1 cellular context compared by ENCODE assay signal in genomic region chr10:45789991-45790390, GRCh38.
A peak's percentile ranks its signal among the peaks of the same experiment; 100 is the strongest.
DNase-seq lines count a peak whose midpoint lies in the region; ATAC-seq lines count a peak whose summit lies in the region.
"Not testable (repeated sequence)": the region's sequence is repeated elsewhere in the genome, so short reads cannot be mapped to it uniquely, and the experiment has no call there.

No MANE protein-coding gene starts in this region.

- not testable (repeated sequence) for DNase-seq in stimulated activated naive B cell treated with anti-CD40 and anti-IgM and Interleukin-4, amounts not matched to agents 10 μg/mL and 1 μg/mL and 100 μg/mL, for 72 hours

- H3K4me3 Mint-ChIP-seq in stimulated activated naive B cell treated with anti-CD40 and anti-IgM and Interleukin-4, amounts not matched to agents 10 μg/mL and 1 μg/mL and 100 μg/mL, for 72 hours: not testable (repeated sequence)

- H3K36me3 Mint-ChIP-seq in stimulated activated naive B cell treated with anti-CD40 and anti-IgM and Interleukin-4, amounts not matched to agents 10 μg/mL and 1 μg/mL and 100 μg/mL, for 72 hours: peaks cover 21 to 33% of the 10 kb centered on the region in 2 donors

- H3K4me1 Mint-ChIP-seq in stimulated activated naive B cell treated with anti-CD40 and anti-IgM and Interleukin-4, amounts not matched to agents 10 μg/mL and 1 μg/mL and 100 μg/mL, for 72 hours: not testable (repeated sequence)

- peak overlapping the region; percentile 34 for H3K27ac Mint-ChIP-seq in stimulated activated naive B cell treated with anti-CD40 and anti-IgM and Interleukin-4, amounts not matched to agents 10 μg/mL and 1 μg/mL and 100 μg/mL, for 72 hours

- ATAC-seq in stimulated activated naive B cell treated with anti-CD40 and anti-IgM and Interleukin-4, amounts not matched to agents 10 μg/mL and 1 μg/mL and 100 μg/mL, for 72 hours (replicated peaks): not testable (repeated sequence)

- H3K27me3 Mint-ChIP-seq in stimulated activated naive B cell treated with anti-CD40 and anti-IgM and Interleukin-4, amounts not matched to agents 10 μg/mL and 1 μg/mL and 100 μg/mL, for 72 hours: not testable (repeated sequence)

- H3K9me3 Mint-ChIP-seq in stimulated activated naive B cell treated with anti-CD40 and anti-IgM and Interleukin-4, amounts not matched to agents 10 μg/mL and 1 μg/mL and 100 μg/mL, for 72 hours: not testable (repeated sequence)
